ENCODE assay signal across 1 cellular context in genomic region chr10:74055383-74056065, GRCh38.
TF ChIP-seq lines count a peak whose summit lies in the region.

No MANE protein-coding gene starts in this region.

TF ChIP-seq in IMR-90, 13 proteins besides CTCF, POLR2A, EP300 and RAD21:
- TF ChIP-seq CHD1 (IDR thresholded peaks at IDR 0.05; ENCODE audit: low read depth, low read length) = no peak
TF ChIP-seq in IMR-90: peak in this region for 0.
